ENCODE assay signal across 11 cellular contexts in genomic region chr18:21117385-21118135, GRCh38. TPM values are rescaled to one million over a fixed set of nuclear protein-coding genes. Genes with fewer than 3 reads are reported as not detected.
DNase-seq lines count a peak whose midpoint lies in the region; ATAC-seq, FAIRE-seq and TF ChIP-seq lines count a peak whose summit lies in the region.
"Had no signal": no experiment of that assay in that cellular context is flagged by ENCODE, and none has a peak within 500 bp of the region (broad histone marks: within the 10 kb centered on the region; RNA-seq: fewer than 3 reads in every experiment).

No MANE protein-coding gene starts in this region.

- H3K4me3 Mint-ChIP-seq in IgD-negative memory B cell, result peak overlapping the region in 1 of 4 donors; percentile 13
- peak overlapping the region; percentile 11 for H3K4me3 Mint-ChIP-seq in type B pancreatic cell

- H3K36me3 ChIP-seq in left lung, result no peaks in the 10 kb centered on the region

- DNase-seq in astrocyte of the cerebellum (ENCODE audit: low read depth) (peak; percentile 46), left lung (no peak), type B pancreatic cell (ENCODE audit: extremely low spot score, unreplicated experiment) (no peak), urothelium cell line (ENCODE audit: low spot score) (no peak), NCI-H2081 treated with DMSO at 0.1 percent for 48 hours (lab: John Stamatoyannopoulos, UW) (no peak)
- DNase-seq: activated T-cell treated with anti-CD3 and anti-CD28 coated beads, Interleukin-2, amount 50 U/mL, for 1 hour; hippocampal formation; NCI-H774; stimulated activated CD4-positive, alpha-beta T cell treated with anti-CD3 and anti-CD28 coated beads, Interleukin-2, amount 100 ng/mL, for 48 hours had no signal

- ATAC-seq in left lung (peak; percentile 83), esophagus mucosa (no peak)

- peak overlapping the region; percentile 46 to 72 for H3K27ac ChIP-seq in left lung

- in situ Hi-C loops in astrocyte of the cerebellum (cut with HindIII; ENCODE audit: low sequenced_read_pairs), result no loop called here

- no peak for FAIRE-seq in urothelium cell line (lab: Jason Lieb, UNC)

- H3K4me3 ChIP-seq in astrocyte of the cerebellum (ENCODE audit: low read depth, low read length), result no peak overlapping the region
- no peak overlapping the region for H3K4me3 ChIP-seq in left lung

- H3K9me3 ChIP-seq in left lung, result no peaks in the 10 kb centered on the region

- H3K36me3 Mint-ChIP-seq in IgD-negative memory B cell (no peaks in the 10 kb centered on the region), type B pancreatic cell (no peaks in the 10 kb centered on the region)

- H3K27ac Mint-ChIP-seq in IgD-negative memory B cell (peak overlapping the region; percentile 14 to 23 (median 15)), type B pancreatic cell (no peak overlapping the region)

- no peaks in the 10 kb centered on the region for H3K27me3 ChIP-seq in left lung

- H3K27me3 Mint-ChIP-seq in IgD-negative memory B cell (no peaks in the 10 kb centered on the region), type B pancreatic cell (peaks cover 2% of the 10 kb centered on the region)

- no peaks in the 10 kb centered on the region for H3K9me3 Mint-ChIP-seq in IgD-negative memory B cell
- no peaks in the 10 kb centered on the region for H3K9me3 Mint-ChIP-seq in type B pancreatic cell

- H3K4me1 Mint-ChIP-seq in IgD-negative memory B cell (peaks cover 3 to 18% (median 7%) of the 10 kb centered on the region in 3 donors), type B pancreatic cell (ENCODE audit: unreplicated experiment) (peaks cover 7% of the 10 kb centered on the region)

- H3K4me1 ChIP-seq in left lung, result peaks cover 12 to 41% of the 10 kb centered on the region in 2 donors

- TF ChIP-seq CTCF in astrocyte of the cerebellum (IDR thresholded peaks at IDR 0.05; ENCODE audit: low read depth, low read length, missing control alignments) (no peak), left lung (IDR thresholded peaks at IDR 0.05) (no peak), type B pancreatic cell (conservative IDR thresholded peaks at IDR 0.05) (no peak)

- intact Hi-C loops in left lung (cut with DNase I), result no loop called here

RNA-seq across cellular contexts. Expression of gene ROCK1, which starts 5.9 kb away (rescaled TPM):
- polyA plus RNA-seq in IgD-negative memory B cell, result 41.2 TPM
- total RNA-seq in left lung (10 to 100 TPM; 50.2 to 62.1 TPM), type B pancreatic cell (ENCODE audit: low replicate concordance) (36.6 and 42.4 TPM in 2 replicates), esophagus mucosa (16.8 TPM)
